18 cellular contexts compared by ENCODE assay signal in genomic region chr1:115809847-115810246, GRCh38. TPM values are rescaled to one million over a fixed set of nuclear protein-coding genes. Genes with fewer than 3 reads are reported as not detected.
DNase-seq lines count a peak whose midpoint lies in the region; ATAC-seq, FAIRE-seq and TF ChIP-seq lines count a peak whose summit lies in the region.
"Had no signal": no experiment of that assay in that cellular context is flagged by ENCODE, and none has a peak within 500 bp of the region (broad histone marks: within the 10 kb centered on the region; RNA-seq: fewer than 3 reads in every experiment).

No MANE protein-coding gene starts in this region.

- H3K36me3 ChIP-seq in mammary epithelial cell (ENCODE audit: insufficient read depth, low read length) (no peaks in the 10 kb centered on the region), breast epithelium (no peaks in the 10 kb centered on the region), K562 (ENCODE audit: control insufficient read depth, insufficient read depth, low read length) (no peaks in the 10 kb centered on the region), osteoblast (ENCODE audit: insufficient read depth, low read length) (no peaks in the 10 kb centered on the region), adrenal gland (replicated peaks in 1 of 2) (no peaks in the 10 kb centered on the region)
- H3K36me3 ChIP-seq: BLaER1 had no signal

- no peaks in the 10 kb centered on the region for H3K9me1 ChIP-seq in K562 (ENCODE audit: control insufficient read depth, insufficient read depth, low read length)

- no peak for FAIRE-seq in K562 (lab: Jason Lieb, UNC)
- no peak for FAIRE-seq in RCC 7860 (lab: Jason Lieb, UNC)
- FAIRE-seq: G401.6, GM12891, H54 had no signal

- H2AFZ ChIP-seq in mammary epithelial cell (ENCODE audit: low read depth, low read length) (peak overlapping the region; percentile 60), K562 (ENCODE audit: low read depth, low read length) (no peak overlapping the region), osteoblast (ENCODE audit: low read length) (no peak overlapping the region)
- H2AFZ ChIP-seq: GM23248 had no signal

- TF ChIP-seq EP300 in K562 (IDR thresholded peaks at IDR 0.05; ENCODE audit: low read length): no peak

- no TSS peak for BruUV-seq in mammary epithelial cell (replicated peaks; lab: Mats Ljungman, UMichigan)
- no TSS peak for BruUV-seq in K562 (replicated peaks; lab: Mats Ljungman, UMichigan)

- no peaks in the 10 kb centered on the region for H3K27me3 ChIP-seq in mammary epithelial cell (ENCODE audit: insufficient read depth, low read length)
- no peaks in the 10 kb centered on the region for H3K27me3 ChIP-seq in breast epithelium
- 0 out of 5 replicates have a peak, but pooled peaks cover 0 to 3% of the 10 kb centered on the region in 2 experiments for H3K27me3 ChIP-seq in K562 (ENCODE audit: control insufficient read depth in 2 of 2, insufficient read depth in 2 of 2, low read length in 2 of 2)
- peaks cover 14% of the 10 kb centered on the region for H3K27me3 ChIP-seq in osteoblast (ENCODE audit: insufficient read depth, low read length)
- H3K27me3 ChIP-seq in adrenal gland: no peaks in the 10 kb centered on the region
- H3K27me3 ChIP-seq: BLaER1 had no signal

- no peak overlapping the region for H3K4me3 ChIP-seq in mammary epithelial cell (replicated peaks in 1 of 3; ENCODE audit: insufficient read depth in 1 of 3, low read depth in 2 of 3, low read length in 3 of 3)
- H3K4me3 ChIP-seq in breast epithelium: no peak overlapping the region
- no peak overlapping the region for H3K4me3 ChIP-seq in K562
- no peak overlapping the region for H3K4me3 ChIP-seq in osteoblast (ENCODE audit: insufficient read depth, low read length)
- no peak overlapping the region for H3K4me3 ChIP-seq in adrenal gland
- H3K4me3 ChIP-seq: BLaER1, GM23248 had no signal

- DNase-seq in DMS 273 (lab: John Stamatoyannopoulos, UW; ENCODE audit: unreplicated experiment) (peak; percentile 6), DMS 273 treated with DMSO at 0.1 percent for 48 hours (lab: John Stamatoyannopoulos, UW) (no peak), mammary epithelial cell (no peak), breast epithelium (ENCODE audit: low spot score in 2 of 2) (no peak), K562 (ENCODE audit: extremely low read depth in 1 of 4, low spot score in 3 of 4) (no peak), osteoblast (ENCODE audit: insufficient read length, low spot score, missing footprints) (peak; percentile 21), RCC 7860 (ENCODE audit: low spot score) (no peak), adrenal gland (no peak)
- DNase-seq: Caco-2; CD8-positive, alpha-beta memory T cell; EL; GM23248 had no signal

- H4K20me1 ChIP-seq in mammary epithelial cell (ENCODE audit: insufficient read depth, low read length): no peaks in the 10 kb centered on the region
- no peaks in the 10 kb centered on the region for H4K20me1 ChIP-seq in K562 (replicated peaks; ENCODE audit: control insufficient read depth, insufficient read depth, low read length)
- H4K20me1 ChIP-seq in osteoblast (ENCODE audit: insufficient read depth, low read length): no peaks in the 10 kb centered on the region
- H4K20me1 ChIP-seq: BLaER1 had no signal

- WGBS in mammary epithelial cell (ENCODE audit: low coverage, missing lambda C conversion rate): 69% methylated on average over 2 of the region's 2 CpGs
- 0% methylated on average over 2 of the region's 2 CpGs for WGBS in K562 (ENCODE audit: insufficient coverage, low coverage, missing lambda C conversion rate)
- WGBS in adrenal gland, 4 donors: 72 to 87% (median 84%) methylated on average over 2 of the region's 2 CpGs

- H3K4me2 ChIP-seq in mammary epithelial cell (ENCODE audit: insufficient read depth, low read depth, low read length) (no peak overlapping the region), K562 (ENCODE audit: insufficient read depth, low read length) (no peak overlapping the region), osteoblast (ENCODE audit: insufficient read depth, low read length) (no peak overlapping the region)
- H3K4me2 ChIP-seq: BLaER1 had no signal

- no peak for TF ChIP-seq POLR2A in breast epithelium (IDR thresholded peaks at IDR 0.05)
- TF ChIP-seq POLR2A in K562 (conservative IDR thresholded peaks at IDR 0.05): no peak
- TF ChIP-seq POLR2A in adrenal gland (IDR thresholded peaks at IDR 0.05): no peak

- dilution Hi-C loops in mammary epithelial cell (cut with HindIII; ENCODE audit: low sequenced_read_pairs): loop anchor here (5.0 kb wide), 2 partner anchors 62 to 167 kb away; partner anchors contain the start of gene SLC22A15

- ATAC-seq in K562: no peak

- intact Hi-C loops in mammary epithelial cell (cut with micrococcal nuclease): loop anchor here (10.0 kb wide), 1 partner anchor 695 kb away; no protein-coding TSS in a partner anchor
- intact Hi-C loops in breast epithelium (cut with DNase I; ENCODE audit: low total_unique reads): loop anchor here (5.0 kb wide), 1 partner anchor 177 kb away; no protein-coding TSS in a partner anchor
- intact Hi-C loops in K562 (cut with micrococcal nuclease): loop anchor here (5.0 kb wide), 1 partner anchor 72 kb away; no protein-coding TSS in a partner anchor
- intact Hi-C loops in adrenal gland (cut with DNase I): loop anchor here (5.0 kb wide), 2 partner anchors 167 to 172 kb away; partner anchors contain the start of gene SLC22A15 (in 1 of the 2)

- peaks cover 13% of the 10 kb centered on the region for H3K4me1 ChIP-seq in mammary epithelial cell (ENCODE audit: insufficient read depth, low read length)
- no peaks in the 10 kb centered on the region for H3K4me1 ChIP-seq in breast epithelium
- H3K4me1 ChIP-seq in K562 (replicated peaks in 1 of 2; ENCODE audit: control insufficient read depth in 2 of 2, insufficient read depth in 2 of 2, low read length in 2 of 2): no peaks in the 10 kb centered on the region; a peak in 1 of 5 replicates
- no peaks in the 10 kb centered on the region for H3K4me1 ChIP-seq in osteoblast (ENCODE audit: insufficient read depth, low read length)
- H3K4me1 ChIP-seq in adrenal gland (replicated peaks in 1 of 2): no peaks in the 10 kb centered on the region
- H3K4me1 ChIP-seq: BLaER1 had no signal

- in situ Hi-C loops in mammary epithelial cell (cut with MboI; ENCODE audit: low sequenced_read_pairs in 2 of 2): loop anchor here (5.0 to 10.0 kb wide), 2 partner anchors 172 to 175 kb away; no protein-coding TSS in a partner anchor
- in situ Hi-C loops in K562 (cut with MboI): loop anchor here (5.0 to 10.0 kb wide), 2 partner anchors 172 to 695 kb away; no protein-coding TSS in a partner anchor

- no peak for TF ChIP-seq RAD21 in K562 (CRISPR knock-in tag; conservative IDR thresholded peaks at IDR 0.05 in 1 of 2, IDR thresholded peaks at IDR 0.05 in 1 of 2)

- H3K9ac ChIP-seq in mammary epithelial cell (ENCODE audit: insufficient read depth, low read length) (no peak overlapping the region), K562 (ENCODE audit: insufficient read depth in 1 of 2, low read depth in 2 of 2, low read length in 2 of 2) (no peak overlapping the region)
- H3K9ac ChIP-seq: BLaER1, GM23248 had no signal

- POLR2A ChIA-PET in K562 (lab: Yijun Ruan, JAX): interaction anchor here (0.6 kb wide), 2 partner anchors 84 to 1697 kb away, joined by 3 to 4 read pairs; no protein-coding TSS in a partner anchor

- CTCF ChIA-PET in mammary epithelial cell (lab: Charles Lee; ENCODE audit: low non-redundant PET) (no interaction called here), K562 (lab: Yijun Ruan, JAX; ENCODE audit: low intra/inter-chr PET ratio) (no interaction called here)

- no peaks in the 10 kb centered on the region for H3K79me2 ChIP-seq in mammary epithelial cell (ENCODE audit: insufficient read depth, low read length)
- no peaks in the 10 kb centered on the region for H3K79me2 ChIP-seq in K562 (ENCODE audit: control insufficient read depth, insufficient read depth, low read length)
- no peaks in the 10 kb centered on the region for H3K79me2 ChIP-seq in osteoblast (ENCODE audit: insufficient read depth, low read length)

- H3K9me3 ChIP-seq in mammary epithelial cell (replicated peaks; ENCODE audit: insufficient read depth, low read length) (no peaks in the 10 kb centered on the region), breast epithelium (no peaks in the 10 kb centered on the region), K562 (replicated peaks; ENCODE audit: control insufficient read depth, insufficient read depth, low read depth, low read length) (no peaks in the 10 kb centered on the region), osteoblast (ENCODE audit: low read depth, low read length) (no peaks in the 10 kb centered on the region), adrenal gland (replicated peaks in 1 of 3) (no peaks in the 10 kb centered on the region)
- H3K9me3 ChIP-seq: BLaER1, Caco-2 had no signal

- H3K27ac ChIP-seq in mammary epithelial cell (ENCODE audit: insufficient read depth, low read depth, low read length): no peak overlapping the region
- no peak overlapping the region for H3K27ac ChIP-seq in breast epithelium
- H3K27ac ChIP-seq in K562 (ENCODE audit: extremely low read depth, low read depth, low read length): no peak overlapping the region
- H3K27ac ChIP-seq in osteoblast (ENCODE audit: low read depth, low read length): no peak overlapping the region
- no peak overlapping the region for H3K27ac ChIP-seq in adrenal gland
- H3K27ac ChIP-seq: 22Rv1, BLaER1, GM23248 had no signal

- TF ChIP-seq CTCF in mammary epithelial cell (conservative IDR thresholded peaks at IDR 0.05 in 1 of 2, IDR thresholded peaks at IDR 0.05 in 1 of 2; ENCODE audit: extremely low read depth in 1 of 2, insufficient read depth in 1 of 2, low read depth in 1 of 2, low read length in 2 of 2): no peak
- TF ChIP-seq CTCF in breast epithelium (IDR thresholded peaks at IDR 0.05): no peak
- TF ChIP-seq CTCF in K562 (IDR thresholded peaks at IDR 0.05 in 2 of 3, conservative IDR thresholded peaks at IDR 0.05 in 1 of 3; ENCODE audit: insufficient read depth in 2 of 3, low read depth in 1 of 3, low read length in 3 of 3): no peak
- no peak for TF ChIP-seq CTCF in osteoblast (IDR thresholded peaks at IDR 0.05; ENCODE audit: extremely low read depth, low read depth, low read length)
- no peak for TF ChIP-seq CTCF in adrenal gland (IDR thresholded peaks at IDR 0.05)

RNA-seq across cellular contexts. Expression of gene NHLH2, which starts 31.1 kb away (rescaled TPM):
- total RNA-seq in mammary epithelial cell (1 to 10 TPM in 1 of 2 donors, not detected in 1; 1.0 TPM), breast epithelium (not detected), K562 (2014; rRNA removed) (not detected in 2 replicates), K562 (2014; rRNA removed; fragmentation: Illumina TruSeq; extraction: Trizol) (not detected in 2 replicates), K562 (2015; rRNA removed; fragmentation: Illumina TruSeq; extraction: Trizol) (not detected in 2 replicates), K562 (2021) (not detected in 2 replicates), osteoblast (not detected in 2 replicates), adrenal gland (not detected)
- polyA plus RNA-seq in mammary epithelial cell (0.02 TPM), K562 (2011; rRNA removed) (not detected in 2 replicates), K562 (2014; fragmentation: Illumina TruSeq; extraction: Trizol) (not detected in 2 replicates), K562 (2014; fragmentation: Nextera tagmentation; extraction: Ambion mirVana) (not detected), K562 (2014; rRNA removed) (not detected in 2 replicates), adrenal gland (not detected)
- polyA minus RNA-seq in mammary epithelial cell: not detected
- not detected in 2 replicates for total RNA-seq in K562 (2011; cell fraction: chromatin; rRNA removed; ENCODE audit: low replicate concordance)
- total RNA-seq in K562 (2011; cell fraction: nucleolus; rRNA removed): not detected in 2 replicates
- total RNA-seq in K562 (2011; cell fraction: nucleoplasm; rRNA removed): not detected in 2 replicates
- not detected in 2 replicates for polyA plus RNA-seq in K562 (2011; cell fraction: cytosol; rRNA removed)
- not detected in 2 replicates for polyA plus RNA-seq in K562 (2011; cell fraction: nucleus; rRNA removed)
- not detected in 2 replicates for polyA plus RNA-seq in K562 (2012)
- polyA minus RNA-seq in K562 (2011; rRNA and poly(A)+ RNA removed): not detected in 2 replicates
- polyA minus RNA-seq in K562 (2011; cell fraction: cytosol; rRNA and poly(A)+ RNA removed): not detected in 2 replicates
- polyA minus RNA-seq in K562 (2011; cell fraction: nucleus; rRNA and poly(A)+ RNA removed): not detected in 2 replicates
- total RNA-seq: A673; Caco-2; CD8-positive, alpha-beta memory T cell; GM23248 had no signal
- polyA plus RNA-seq: CD8-positive, alpha-beta memory T cell had no signal

RNA-seq across cellular contexts. Expression of gene CASQ2, which starts 41.3 kb away (rescaled TPM):
- not detected for total RNA-seq in mammary epithelial cell
- polyA plus RNA-seq in mammary epithelial cell: not detected
- polyA minus RNA-seq in mammary epithelial cell: not detected
- 1 to 10 TPM; 2.1 to 3.3 (median 2.6) TPM for total RNA-seq in breast epithelium
- total RNA-seq in K562 (2011; cell fraction: chromatin; rRNA removed; ENCODE audit: low replicate concordance): not detected in 2 replicates
- total RNA-seq in K562 (2011; cell fraction: nucleolus; rRNA removed): not detected in 2 replicates
- not detected in 2 replicates for total RNA-seq in K562 (2011; cell fraction: nucleoplasm; rRNA removed)
- total RNA-seq in K562 (2014; rRNA removed): not detected in 2 replicates
- total RNA-seq in K562 (2014; rRNA removed; fragmentation: Illumina TruSeq; extraction: Trizol): not detected in 2 replicates
- not detected in 2 replicates for total RNA-seq in K562 (2015; rRNA removed; fragmentation: Illumina TruSeq; extraction: Trizol)
- not detected in 2 replicates for total RNA-seq in K562 (2021)
- not detected in 2 replicates for polyA plus RNA-seq in K562 (2011; rRNA removed)
- polyA plus RNA-seq in K562 (2011; cell fraction: cytosol; rRNA removed): not detected in 2 replicates
- not detected in 2 replicates for polyA plus RNA-seq in K562 (2011; cell fraction: nucleus; rRNA removed)
- polyA plus RNA-seq in K562 (2012): not detected in 2 replicates
- not detected in 2 replicates for polyA plus RNA-seq in K562 (2014; fragmentation: Illumina TruSeq; extraction: Trizol)
- polyA plus RNA-seq in K562 (2014; fragmentation: Nextera tagmentation; extraction: Ambion mirVana): not detected
- polyA plus RNA-seq in K562 (2014; rRNA removed): not detected in 2 replicates
- polyA minus RNA-seq in K562 (2011; rRNA and poly(A)+ RNA removed): not detected in 2 replicates
- polyA minus RNA-seq in K562 (2011; cell fraction: cytosol; rRNA and poly(A)+ RNA removed): not detected in 2 replicates
- polyA minus RNA-seq in K562 (2011; cell fraction: nucleus; rRNA and poly(A)+ RNA removed): not detected in 2 replicates
- not detected in 2 replicates for total RNA-seq in osteoblast
- under 1 TPM in 6 of 8 donors, not detected in 2; 0.14 to 0.48 (median 0.24) TPM for total RNA-seq in adrenal gland
- 1 to 10 TPM; 1.3 to 4.1 (median 1.6) TPM for polyA plus RNA-seq in adrenal gland
- total RNA-seq: CD8-positive, alpha-beta memory T cell; GM23248 had no signal
- polyA plus RNA-seq: CD8-positive, alpha-beta memory T cell; GM23248 had no signal

Comparison
In these comparisons a context has a peak if more than half of its experiments do, and no peak if none do; other contexts are left out.
1. DNase-seq: peak in DMS 273 (single experiment) and osteoblast (single experiment); none in DMS 273 treated with DMSO at 0.1 percent for 48 hours (single experiment), mammary epithelial cell (single experiment), breast epithelium (0 of 2), K562 (0 of 4), RCC 7860 (single experiment) and adrenal gland (0 of 7).